8 cellular contexts compared by ENCODE assay signal in genomic region chr10:129970404-129971364, GRCh38. TPM values are rescaled to one million over a fixed set of nuclear protein-coding genes. Genes with fewer than 3 reads are reported as not detected.
DNase-seq lines count a peak whose midpoint lies in the region; ATAC-seq and TF ChIP-seq lines count a peak whose summit lies in the region.

No MANE protein-coding gene starts in this region.

- CTCF ChIA-PET in CD8-positive, alpha-beta memory T cell (lab: Charles Lee): interaction anchor here (1.3 kb wide), 1 partner anchor 937 kb away, joined by 3 read pairs; no protein-coding TSS in a partner anchor

- H3K18ac ChIP-seq in neuronal stem cell (ENCODE audit: low read length): peak overlapping the region; percentile 82

- TF ChIP-seq CTCF in HFFc6 (IDR thresholded peaks at IDR 0.05): no peak

- H3K9me3 Mint-ChIP-seq in CD8-positive, alpha-beta memory T cell: peaks cover 0 to 2% (median 0%) of the 10 kb centered on the region in 5 donors
- H3K9me3 Mint-ChIP-seq in HFFc6: no peaks in the 10 kb centered on the region
- no peaks in the 10 kb centered on the region for H3K9me3 Mint-ChIP-seq in central memory CD8-positive, alpha-beta T cell

- H2BK5ac ChIP-seq in neuronal stem cell (ENCODE audit: low read length): no peak overlapping the region

- POLR2A ChIA-PET in CD8-positive, alpha-beta memory T cell (lab: Charles Lee): no interaction called here

- peak overlapping the region; percentile 94 for H3K4me2 ChIP-seq in neuronal stem cell (ENCODE audit: insufficient read depth, low read length, poor library complexity, severe bottlenecking)

- no peak overlapping the region for H3K14ac ChIP-seq in neuronal stem cell (ENCODE audit: low read length)

- WGBS in neuronal stem cell (ENCODE audit: extremely low coverage in 2 of 2, insufficient read length in 2 of 2, insufficient replicate concordance in 1 of 2), 2 donors: no CpG with 5 or more reads among the region's 60 CpGs

- H4K8ac ChIP-seq in neuronal stem cell (ENCODE audit: low read depth, low read length): no peak overlapping the region

- H3K4me3 Mint-ChIP-seq in CD8-positive, alpha-beta memory T cell: peak overlapping the region in 5 of 7 donors; percentile 27 to 47 (median 37)
- peak overlapping the region; percentile 59; the same call in 1 of the 2 replicates for H3K4me3 Mint-ChIP-seq in HFFc6
- H3K4me3 Mint-ChIP-seq in central memory CD8-positive, alpha-beta T cell: no peak overlapping the region

- H3K9me3 ChIP-seq in CD8-positive, alpha-beta memory T cell (ENCODE audit: low read length): no peaks in the 10 kb centered on the region
- peaks cover 0 to 2% of the 10 kb centered on the region in 2 donors for H3K9me3 ChIP-seq in neuronal stem cell (replicated peaks in 1 of 2; ENCODE audit: control insufficient read depth in 2 of 2, insufficient read depth in 1 of 2, low read depth in 1 of 2, low read length in 2 of 2)

- H3K27me3 Mint-ChIP-seq in CD8-positive, alpha-beta memory T cell: peaks cover 59% of the 10 kb centered on the region in 2 donors
- H3K27me3 Mint-ChIP-seq in HFFc6 (ENCODE audit: insufficient read depth): peaks cover 67% of the 10 kb centered on the region
- peaks cover 75% of the 10 kb centered on the region for H3K27me3 Mint-ChIP-seq in central memory CD8-positive, alpha-beta T cell

- H4K91ac ChIP-seq in neuronal stem cell (ENCODE audit: low read depth, low read length, poor library complexity): no peak overlapping the region

- DNase-seq in CD8-positive, alpha-beta memory T cell: no peak
- no peak for DNase-seq in HFFc6
- no peak for DNase-seq in central memory CD8-positive, alpha-beta T cell (ENCODE audit: low spot score in 2 of 2)
- peak; percentile 32 for DNase-seq in neuronal stem cell (ENCODE audit: low spot score)
- DNase-seq in NCI-H1417 treated with DMSO at 0.1 percent for 48 hours (lab: John Stamatoyannopoulos, UW): no peak
- no peak for DNase-seq in NCI-H510A (lab: John Stamatoyannopoulos, UW)

- H3K4me1 ChIP-seq in CD8-positive, alpha-beta memory T cell (ENCODE audit: insufficient read depth, low read length): no peaks in the 10 kb centered on the region
- peaks cover 6 to 17% of the 10 kb centered on the region in 2 donors for H3K4me1 ChIP-seq in neuronal stem cell (ENCODE audit: control insufficient read depth in 2 of 2, insufficient read depth in 1 of 2, low read depth in 1 of 2, low read length in 2 of 2)

- H2AK5ac ChIP-seq in neuronal stem cell (ENCODE audit: low read depth, low read length): peak overlapping the region; percentile 30

- peak overlapping the region; percentile 18 for H3K9ac ChIP-seq in neuronal stem cell (ENCODE audit: low read depth, low read length, poor library complexity)

- peak overlapping the region; percentile 66 for H2AFZ ChIP-seq in neuronal stem cell (ENCODE audit: low read length)

- peak overlapping the region in 1 of 8 donors; percentile 81 for H3K27ac Mint-ChIP-seq in CD8-positive, alpha-beta memory T cell
- no peak overlapping the region for H3K27ac Mint-ChIP-seq in HFFc6
- peak overlapping the region; percentile 38 for H3K27ac Mint-ChIP-seq in central memory CD8-positive, alpha-beta T cell (ENCODE audit: low read depth)

- H3K27ac ChIP-seq in CD8-positive, alpha-beta memory T cell (ENCODE audit: low read depth, low read length): no peak overlapping the region
- H3K27ac ChIP-seq in neuronal stem cell (replicated peaks; ENCODE audit: low read length): no peak overlapping the region

- peak overlapping the region; percentile 10 for H3K4ac ChIP-seq in neuronal stem cell (ENCODE audit: low read length)

- H3K36me3 ChIP-seq in CD8-positive, alpha-beta memory T cell (ENCODE audit: insufficient read depth, low read length): no peaks in the 10 kb centered on the region
- H3K36me3 ChIP-seq in neuronal stem cell (replicated peaks in 1 of 2; ENCODE audit: control insufficient read depth in 2 of 2, insufficient read depth in 2 of 2, low read length in 2 of 2): no peaks in the 10 kb centered on the region

- no peak overlapping the region for H3K23ac ChIP-seq in neuronal stem cell (ENCODE audit: low read depth, low read length, poor library complexity)

- no peak overlapping the region for H3K4me3 ChIP-seq in CD8-positive, alpha-beta memory T cell (ENCODE audit: low read length)
- no peak overlapping the region for H3K4me3 ChIP-seq in neuronal stem cell (ENCODE audit: low read length in 2 of 2)

- no peak overlapping the region for H2BK120ac ChIP-seq in neuronal stem cell (ENCODE audit: low read depth, low read length)

- H3K4me1 Mint-ChIP-seq in CD8-positive, alpha-beta memory T cell: peaks cover 6 to 18% (median 11%) of the 10 kb centered on the region in 3 donors
- H3K4me1 Mint-ChIP-seq in HFFc6 (ENCODE audit: low read depth): peaks cover 6% of the 10 kb centered on the region
- H3K4me1 Mint-ChIP-seq in central memory CD8-positive, alpha-beta T cell: peaks cover 10% of the 10 kb centered on the region

- no peaks in the 10 kb centered on the region for H3K36me3 Mint-ChIP-seq in CD8-positive, alpha-beta memory T cell
- 0 out of 2 replicates have a peak, but pooled peaks cover 4% of the 10 kb centered on the region for H3K36me3 Mint-ChIP-seq in HFFc6 (ENCODE audit: low read depth)
- peaks cover 11% of the 10 kb centered on the region for H3K36me3 Mint-ChIP-seq in central memory CD8-positive, alpha-beta T cell (ENCODE audit: insufficient read depth)

- no peak for ATAC-seq in central memory CD8-positive, alpha-beta T cell (replicated peaks; ENCODE audit: extremely low read depth, poor library complexity, severe bottlenecking)
- ATAC-seq in HG03095 (IDR thresholded peaks at IDR 0.05; ENCODE audit: unreplicated experiment) (no peak), HG02623 (IDR thresholded peaks at IDR 0.05; ENCODE audit: unreplicated experiment) (no peak)

- H3K79me1 ChIP-seq in neuronal stem cell (ENCODE audit: low read depth, low read length): no peaks in the 10 kb centered on the region

- no peak overlapping the region for H2BK15ac ChIP-seq in neuronal stem cell (ENCODE audit: low read length)

- H3K27me3 ChIP-seq in CD8-positive, alpha-beta memory T cell (ENCODE audit: insufficient read depth, low read length, poor library complexity, severe bottlenecking): peaks cover 28% of the 10 kb centered on the region
- peaks cover 56 to 95% (median 84%) of the 10 kb centered on the region in 3 experiments for H3K27me3 ChIP-seq in neuronal stem cell (ENCODE audit: control insufficient read depth in 3 of 3, insufficient read depth in 3 of 3, low read depth in 1 of 3, low read length in 3 of 3)

- no peak overlapping the region for H2BK12ac ChIP-seq in neuronal stem cell (ENCODE audit: low read length)

RNA-seq across cellular contexts. Expression of gene EBF3, which starts 6.6 kb away (rescaled TPM):
- total RNA-seq in CD8-positive, alpha-beta memory T cell: not detected
- not detected for polyA plus RNA-seq in CD8-positive, alpha-beta memory T cell
- under 1 TPM in 4 of 6 experiments, not detected in 2; 0.14 to 0.39 (median 0.21) TPM for total RNA-seq in HFFc6 (2021; fragmentation: NEBNext Ultra II Directional; extraction: Animal tissue kit (Norgen Biotek cat#: 25700))
- polyA plus RNA-seq in neuronal stem cell (2013, experiment 1 of 2): 3.3 TPM
- polyA plus RNA-seq in neuronal stem cell (2013, experiment 2 of 2): 3.1 TPM
